Comparison of ENCODE assay signal across 8 cellular contexts in genomic region chr3:46566040-46566631, GRCh38. TPM values are rescaled to one million over a fixed set of nuclear protein-coding genes. Genes with fewer than 3 reads are reported as not detected.
DNase-seq lines count a peak whose midpoint lies in the region; ATAC-seq and TF ChIP-seq lines count a peak whose summit lies in the region.

Gene LRRC2, minus strand, starts transcription at chr3:46566302. Its CDS starts 14,711 bp downstream, at chr3:46551591.

- H3K4me2 ChIP-seq in Karpas-422 (ENCODE audit: low read depth, low read length, poor library complexity, severe bottlenecking) = no peak within 1 kb of the TSS

- H2AFZ ChIP-seq in Karpas-422 (ENCODE audit: low read length) = no peak within 1 kb of the TSS

- H3K4me1 Mint-ChIP-seq in brain = peaks cover 20% of the 10 kb centered on the region

- H4K20me1 ChIP-seq in Karpas-422 (ENCODE audit: insufficient read depth, low read depth, low read length) = no peaks in the 10 kb centered on the region

- no peaks in the 10 kb centered on the region for H3K79me2 ChIP-seq in Karpas-422 (ENCODE audit: low read length)

- H3K36me3 ChIP-seq in Peyer's patch (no peaks in the 10 kb centered on the region), Karpas-422 (ENCODE audit: insufficient read depth, low read length) (no peaks in the 10 kb centered on the region)

- H3K27ac ChIP-seq in Peyer's patch (peak within 1 kb of the TSS; percentile 1 to 55 (median 24)), Karpas-422 (ENCODE audit: low read length) (no peak within 1 kb of the TSS)

- H3K27ac Mint-ChIP-seq in brain = peak within 1 kb of the TSS; percentile 53 to 84 (median 66)

- no peak for ATAC-seq in HG02852 (IDR thresholded peaks at IDR 0.05; ENCODE audit: unreplicated experiment)

- H3K9me3 Mint-ChIP-seq in brain = peaks cover 11 to 27% (median 20%) of the 10 kb centered on the region in 5 experiments

- no peaks in the 10 kb centered on the region for H3K27me3 ChIP-seq in Peyer's patch
- no peaks in the 10 kb centered on the region for H3K27me3 ChIP-seq in Karpas-422 (ENCODE audit: low read length)

- H3K4me3 ChIP-seq in Peyer's patch = peak within 1 kb of the TSS; percentile 47 to 75 (median 58)
- H3K4me3 ChIP-seq in iPS-18c (ENCODE audit: insufficient read depth, low read depth, low read length) = peak within 1 kb of the TSS; percentile 53
- H3K4me3 ChIP-seq in skeletal muscle cell (ENCODE audit: low read depth, low read length) = peak within 1 kb of the TSS; percentile 54
- H3K4me3 ChIP-seq in Karpas-422 (ENCODE audit: low read length) = no peak within 1 kb of the TSS

- DNase-seq in D341Med (ENCODE audit: low spot score) = peak; percentile 41
- peak in 2 of 3 donors; percentile 58 to 69 for DNase-seq in Peyer's patch
- DNase-seq in skeletal muscle cell (ENCODE audit: low read depth) = peak; percentile 29
- DNase-seq in COR-L47 (lab: John Stamatoyannopoulos, UW) = no peak
- DNase-seq in Karpas-422 = no peak

- H3K36me3 Mint-ChIP-seq in brain = no peaks in the 10 kb centered on the region

- no peak for TF ChIP-seq CTCF in Peyer's patch (IDR thresholded peaks at IDR 0.05)
- TF ChIP-seq CTCF in brain (conservative IDR thresholded peaks at IDR 0.05) = no peak

- H3K9me3 ChIP-seq in Peyer's patch (no peaks in the 10 kb centered on the region), iPS-18c (ENCODE audit: control insufficient read depth, insufficient read depth, low read length) (no peaks in the 10 kb centered on the region), Karpas-422 (ENCODE audit: low read length) (no peaks in the 10 kb centered on the region)

- peak within 1 kb of the TSS; percentile 77 to 87 (median 81) for H3K4me3 Mint-ChIP-seq in brain

- H3K27me3 Mint-ChIP-seq in brain = peaks cover 66% of the 10 kb centered on the region

- no peak for TF ChIP-seq POLR2A in Peyer's patch (IDR thresholded peaks at IDR 0.05)

- H3K9ac ChIP-seq in Karpas-422 (ENCODE audit: low read length) = no peak within 1 kb of the TSS

- H3K4me1 ChIP-seq in Peyer's patch (peaks cover 0 to 6% (median 0%) of the 10 kb centered on the region in 4 donors), Karpas-422 (ENCODE audit: low read length) (no peaks in the 10 kb centered on the region)

- H3K9me2 ChIP-seq in Karpas-422 (replicated peaks; ENCODE audit: insufficient read depth, low read length) = no peaks in the 10 kb centered on the region

RNA-seq across cellular contexts. Expression of gene LRRC2, which starts in this region (rescaled TPM):
- total RNA-seq in Peyer's patch = 10 to 100 TPM in 1 of 4 donors, 1 to 10 TPM in 1, under 1 TPM in 2; 0.35 to 23.9 (median 1.3) TPM
- 0.27 TPM for polyA plus RNA-seq in brain (ENCODE audit: insufficient read depth, low read depth, low replicate concordance)
- total RNA-seq in Karpas-422 (2014; rRNA removed; shearing (Covaris generic); ENCODE audit: low replicate concordance) = not detected in 2 replicates

Comparison
In these comparisons a context has a peak if more than half of its experiments do, and no peak if none do; other contexts are left out.
1. DNase-seq: peak in D341Med (single experiment), Peyer's patch (2 of 3) and skeletal muscle cell (single experiment); none in COR-L47 (single experiment) and Karpas-422 (single experiment).